ENCODE assay signal across 1 cellular context in the genomic region with DNA sequence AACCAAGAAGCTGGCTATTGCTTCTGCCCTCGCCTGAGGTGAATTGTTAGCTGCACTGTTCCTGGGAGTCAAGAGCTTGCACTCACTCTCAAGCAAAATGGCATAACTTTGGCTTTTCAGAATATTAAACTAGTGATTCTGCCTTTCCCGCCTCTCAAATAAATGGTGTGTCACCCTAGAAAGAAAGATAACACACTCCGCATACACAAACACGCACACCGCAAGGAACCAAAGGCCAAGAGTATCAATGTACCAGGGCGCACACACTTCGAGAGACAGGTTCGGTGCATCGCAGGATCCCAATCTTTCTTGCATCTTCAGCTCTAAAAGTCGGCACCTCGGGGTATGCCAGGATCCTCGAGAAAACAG.
TF ChIP-seq lines count a peak whose summit lies in the region.

No MANE protein-coding gene starts in this region.

TF ChIP-seq in GM12878, 131 proteins besides CTCF, POLR2A, EP300 and RAD21:
- TF ChIP-seq GABPA (IDR thresholded peaks at IDR 0.05; ENCODE audit: low read depth) (no peak), PAX8 (IDR thresholded peaks at IDR 0.05) (peak; percentile 71; the same call in 1 of the 2 replicates), TCF3 (IDR thresholded peaks at IDR 0.05; ENCODE audit: borderline replicate concordance, insufficient read depth, low read depth, low read length) (no peak), STAT1 (conservative IDR thresholded peaks at IDR 0.05) (no peak), RAD51 (IDR thresholded peaks at IDR 0.05) (0 out of 2 replicates have a peak, but pooled peaks have one; percentile 11), BHLHE40 (IDR thresholded peaks at IDR 0.05; ENCODE audit: borderline replicate concordance in 1 of 2, low read depth in 2 of 2, low read length in 1 of 2) (no peak), HDGF (IDR thresholded peaks at IDR 0.05) (no peak; the same call in 1 of the 2 replicates)
